Comparison of ENCODE assay signal across 8 cellular contexts in the genomic region with DNA sequence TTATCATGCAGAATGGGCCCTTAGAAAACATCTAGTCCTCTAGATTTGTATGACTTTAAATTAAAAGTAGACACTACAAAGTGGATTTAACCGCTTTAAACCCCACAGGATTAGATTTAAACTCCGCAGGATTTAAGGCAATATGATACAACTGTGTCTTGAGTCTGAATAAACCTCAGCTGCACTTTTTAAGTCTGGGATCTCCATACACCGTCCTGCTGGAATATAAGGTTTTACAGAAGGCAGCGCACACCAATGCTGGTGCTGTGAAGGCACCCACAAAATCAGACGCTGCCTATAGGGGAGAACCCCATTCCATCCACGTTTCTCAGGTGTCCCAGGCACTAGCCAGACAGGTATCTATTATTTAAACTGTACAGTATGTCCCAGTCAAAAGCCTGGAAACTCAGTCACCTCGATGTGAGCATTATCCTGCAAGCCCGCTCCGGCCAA. TPM values are rescaled to one million over a fixed set of nuclear protein-coding genes. Genes with fewer than 3 reads are reported as not detected.
DNase-seq lines count a peak whose midpoint lies in the region; ATAC-seq and TF ChIP-seq lines count a peak whose summit lies in the region.

No MANE protein-coding gene starts in this region.

- TF ChIP-seq CTCF in heart right ventricle (IDR thresholded peaks at IDR 0.05) (no peak), left lung (IDR thresholded peaks at IDR 0.05) (no peak)

- intact Hi-C loops in heart right ventricle (cut with DNase I), result loop anchor here in 6 of 10 donors (2.0 to 10.0 kb wide), 5 partner anchors 66 to 336 kb away; a partner anchor contains a TSS
- intact Hi-C loops in left cardiac atrium (cut with DNase I), result no loop called here
- intact Hi-C loops in left lung (cut with DNase I), result no loop called here

- ATAC-seq in heart right ventricle, result no peak
- no peak for ATAC-seq in left cardiac atrium
- peak; percentile 9 for ATAC-seq in left lung
- ATAC-seq in HG03139 (IDR thresholded peaks at IDR 0.05; ENCODE audit: unreplicated experiment), result no peak

- H3K27ac ChIP-seq in heart right ventricle (peak overlapping the region in 9 of 10 donors; percentile 63 to 89 (median 81)), left lung (peak overlapping the region; percentile 72 to 80), thymus (ENCODE audit: low read depth) (no peak overlapping the region)

- H3K4me1 ChIP-seq in heart right ventricle (peaks cover 0 to 19% (median 12%) of the 10 kb centered on the region in 9 donors), left lung (peaks cover 5 to 25% of the 10 kb centered on the region in 2 donors), thymus (ENCODE audit: control insufficient read depth, insufficient read depth, low read length) (peaks cover 8% of the 10 kb centered on the region)

- H3K4me3 ChIP-seq in heart right ventricle, result peak overlapping the region; percentile 64 to 97 (median 88)
- H3K4me3 ChIP-seq in left lung, result peak overlapping the region; percentile 79 to 80
- peak overlapping the region; percentile 94 for H3K4me3 ChIP-seq in thymus (ENCODE audit: low read length)

- H3K9me3 ChIP-seq in heart right ventricle, result no peaks in the 10 kb centered on the region
- H3K9me3 ChIP-seq in left lung, result no peaks in the 10 kb centered on the region
- no peaks in the 10 kb centered on the region for H3K9me3 ChIP-seq in thymus (ENCODE audit: control insufficient read depth)

- WGBS in heart right ventricle, 2 donors, result 21 to 22% methylated on average over 9 of the region's 9 CpGs
- 37% methylated on average over 9 of the region's 9 CpGs for WGBS in thymus

- H3K27me3 ChIP-seq in heart right ventricle (no peaks in the 10 kb centered on the region), left lung (no peaks in the 10 kb centered on the region), thymus (ENCODE audit: control insufficient read depth, insufficient read depth) (peaks cover 3% of the 10 kb centered on the region)

- DNase-seq in heart right ventricle (no peak), left cardiac atrium (no peak), astrocyte of the hippocampus (ENCODE audit: low read depth, low spot score) (peak; percentile 53), left lung (no peak)
- DNase-seq in stimulated activated CD4-positive, alpha-beta T cell treated with anti-CD3 and anti-CD28 coated beads, Interleukin-4, amount 100 ng/mL, for 4 hours, result no peak
- DNase-seq in stimulated activated CD4-positive, alpha-beta T cell treated with anti-CD3 and anti-CD28 coated beads, Interleukin-1b, Interleukin-23, amount 100 ng/mL, for 48 hours, result no peak

- H3K36me3 ChIP-seq in heart right ventricle (no peaks in the 10 kb centered on the region), left lung (no peaks in the 10 kb centered on the region), thymus (ENCODE audit: control insufficient read depth, insufficient read depth) (no peaks in the 10 kb centered on the region)

RNA-seq across cellular contexts. Expression of a gene that starts 0.8 kb away (rescaled TPM):
- 10 to 100 TPM in 9 of 10 donors, 1 to 10 TPM in 1; 7.1 to 24.2 (median 13.3) TPM for total RNA-seq in heart right ventricle
- 10 to 100 TPM in 1 of 2 donors, 1 to 10 TPM in 1; 8.9 to 20.9 TPM for polyA plus RNA-seq in heart right ventricle
- 10 to 100 TPM; 16.7 to 18.1 TPM for total RNA-seq in left cardiac atrium
- total RNA-seq in left lung, result 10 to 100 TPM; 39.3 to 52.2 TPM
- 8.7 TPM for polyA plus RNA-seq in thymus

Comparison
In these comparisons a context has a peak if more than half of its experiments do, and no peak if none do; other contexts are left out.
1. intact Hi-C loops: an anchor here in heart right ventricle (2.0 to 10.0 kb wide); none called in left cardiac atrium and left lung.